Comparison of ENCODE assay signal across 21 cellular contexts in the genomic region with DNA sequence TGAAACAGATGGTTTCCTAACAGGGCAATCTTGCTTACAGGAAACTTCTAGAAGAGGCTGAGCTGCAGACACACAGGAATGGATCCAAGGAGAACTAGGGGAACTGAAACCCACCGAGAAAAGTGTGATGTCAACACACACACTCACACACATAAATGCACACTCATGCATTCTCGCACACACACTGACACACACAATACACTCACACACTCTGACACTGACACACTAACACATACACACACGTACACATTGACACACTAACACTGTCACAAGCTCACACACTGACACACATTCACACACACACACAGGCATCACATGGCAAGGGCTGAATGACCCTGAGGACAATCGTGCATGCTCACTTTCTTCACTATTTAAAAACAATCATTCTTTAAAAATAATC.
DNase-seq lines count a peak whose midpoint lies in the region; ATAC-seq, FAIRE-seq and TF ChIP-seq lines count a peak whose summit lies in the region.
"Had no signal": no experiment of that assay in that cellular context is flagged by ENCODE, and none has a peak within 500 bp of the region (broad histone marks: within the 10 kb centered on the region; RNA-seq: fewer than 3 reads in every experiment).

No MANE protein-coding gene starts in this region.

- H3K4me1 Mint-ChIP-seq in neural crest cell (peaks cover 8% of the 10 kb centered on the region), endothelial cell (ENCODE audit: unreplicated experiment) (no peaks in the 10 kb centered on the region)
- H3K4me1 Mint-ChIP-seq: CD4-positive, CD25-positive, alpha-beta regulatory T cell; CD8-positive, alpha-beta memory T cell had no signal

- no peak for TF ChIP-seq EP300 in K562 (IDR thresholded peaks at IDR 0.05; ENCODE audit: low read length)

- H3K4me2 ChIP-seq in BLaER1 treated with 17β-estradiol and CSF1 and Interleukin-3, amounts not matched to agents 10 nM and 100 nM: peak overlapping the region in 6 of 11 experiments; percentile 33 to 70 (median 50); a peak in 13 of 22 replicates
- no peak overlapping the region for H3K4me2 ChIP-seq in K562 (ENCODE audit: insufficient read depth, low read length)

- H3K4me3 Mint-ChIP-seq in neural crest cell: no peak overlapping the region
- H3K4me3 Mint-ChIP-seq in endothelial cell (ENCODE audit: unreplicated experiment): no peak overlapping the region
- H3K4me3 Mint-ChIP-seq: CD4-positive, CD25-positive, alpha-beta regulatory T cell; CD8-positive, alpha-beta memory T cell had no signal

- TF ChIP-seq POLR2A in K562 (conservative IDR thresholded peaks at IDR 0.05): no peak

- no peak for TF ChIP-seq RAD21 in K562 (CRISPR knock-in tag; conservative IDR thresholded peaks at IDR 0.05 in 1 of 2, IDR thresholded peaks at IDR 0.05 in 1 of 2)

- H3K9ac ChIP-seq in BLaER1 treated with 17β-estradiol and CSF1 and Interleukin-3, amounts not matched to agents 10 nM and 100 nM: no peak overlapping the region
- no peak overlapping the region for H3K9ac ChIP-seq in K562 (ENCODE audit: insufficient read depth in 1 of 2, low read depth in 2 of 2, low read length in 2 of 2)
- H3K9ac ChIP-seq: GM23248 had no signal

- H3K36me3 Mint-ChIP-seq in neural crest cell (ENCODE audit: low read depth) (no peaks in the 10 kb centered on the region), endothelial cell (ENCODE audit: low read depth, unreplicated experiment) (peaks cover 4% of the 10 kb centered on the region)
- H3K36me3 Mint-ChIP-seq: CD4-positive, CD25-positive, alpha-beta regulatory T cell; CD8-positive, alpha-beta memory T cell had no signal

- H3K4me3 ChIP-seq in BLaER1 treated with 17β-estradiol and CSF1 and Interleukin-3, amounts not matched to agents 10 nM and 100 nM: no peak overlapping the region
- H3K4me3 ChIP-seq in K562 (no peak overlapping the region), tibial artery (no peak overlapping the region)
- H3K4me3 ChIP-seq: GM23248 had no signal

- H3K36me3 ChIP-seq in BLaER1 treated with 17β-estradiol and CSF1 and Interleukin-3, amounts not matched to agents 10 nM and 100 nM: no peaks in the 10 kb centered on the region
- H3K36me3 ChIP-seq in K562 (ENCODE audit: control insufficient read depth, insufficient read depth, low read length) (no peaks in the 10 kb centered on the region), tibial artery (no peaks in the 10 kb centered on the region)

- no TSS peak for BruUV-seq in K562 (replicated peaks; lab: Mats Ljungman, UMichigan)

- no peak overlapping the region for H2AFZ ChIP-seq in K562 (ENCODE audit: low read depth, low read length)
- H2AFZ ChIP-seq: GM23248 had no signal

- no peaks in the 10 kb centered on the region for H3K9me1 ChIP-seq in K562 (ENCODE audit: control insufficient read depth, insufficient read depth, low read length)

- no peaks in the 10 kb centered on the region for H3K27me3 ChIP-seq in BLaER1 treated with 17β-estradiol and CSF1 and Interleukin-3, amounts not matched to agents 10 nM and 100 nM
- H3K27me3 ChIP-seq in K562 (ENCODE audit: control insufficient read depth in 2 of 2, insufficient read depth in 2 of 2, low read length in 2 of 2) (peaks cover 7 to 49% of the 10 kb centered on the region in 2 experiments; a peak in 4 of 5 replicates), tibial artery (peaks cover 0 to 29% of the 10 kb centered on the region in 2 donors)

- no peak for TF ChIP-seq CTCF in K562 (IDR thresholded peaks at IDR 0.05 in 2 of 3, conservative IDR thresholded peaks at IDR 0.05 in 1 of 3; ENCODE audit: insufficient read depth in 2 of 3, low read depth in 1 of 3, low read length in 3 of 3)
- no peak for TF ChIP-seq CTCF in neural crest cell (conservative IDR thresholded peaks at IDR 0.05)
- no peak for TF ChIP-seq CTCF in tibial artery (IDR thresholded peaks at IDR 0.05)
- TF ChIP-seq CTCF in endothelial cell (IDR thresholded peaks at IDR 0.05; ENCODE audit: unreplicated experiment): no peak

- POLR2A ChIA-PET in K562 (lab: Yijun Ruan, JAX): no interaction called here

- H4K20me1 ChIP-seq in BLaER1 treated with 17β-estradiol and CSF1 and Interleukin-3, amounts not matched to agents 10 nM and 100 nM: peaks cover 0 to 24% (median 0%) of the 10 kb centered on the region in 11 experiments; a peak in 3 of 22 replicates
- H4K20me1 ChIP-seq in K562 (replicated peaks; ENCODE audit: control insufficient read depth, insufficient read depth, low read length): peaks cover 26% of the 10 kb centered on the region

- WGBS in K562 (ENCODE audit: insufficient coverage, low coverage, missing lambda C conversion rate): 0% methylated on average over 4 of the region's 4 CpGs

- in situ Hi-C loops in K562 (cut with MboI): no loop called here

- intact Hi-C loops in K562 (cut with micrococcal nuclease): no loop called here
- intact Hi-C loops in tibial artery (cut with DNase I; ENCODE audit: low total_unique reads): no loop called here

- peaks cover 0 to 17% (median 5%) of the 10 kb centered on the region in 10 experiments; a peak in 13 of 20 replicates for H3K4me1 ChIP-seq in BLaER1 treated with 17β-estradiol and CSF1 and Interleukin-3, amounts not matched to agents 10 nM and 100 nM
- H3K4me1 ChIP-seq in K562 (replicated peaks in 1 of 2; ENCODE audit: control insufficient read depth in 2 of 2, insufficient read depth in 2 of 2, low read length in 2 of 2) (peaks cover 0 to 4% of the 10 kb centered on the region in 2 experiments; a peak in 1 of 5 replicates), tibial artery (no peaks in the 10 kb centered on the region)

- H3K79me2 ChIP-seq in K562 (ENCODE audit: control insufficient read depth, insufficient read depth, low read length): no peaks in the 10 kb centered on the region

- H3K27me3 Mint-ChIP-seq in neural crest cell (ENCODE audit: low read depth) (peaks cover 11% of the 10 kb centered on the region), endothelial cell (ENCODE audit: unreplicated experiment) (peaks cover 5% of the 10 kb centered on the region)
- H3K27me3 Mint-ChIP-seq: CD4-positive, CD25-positive, alpha-beta regulatory T cell had no signal

- ATAC-seq in K562 (no peak), GM21723 (IDR thresholded peaks at IDR 0.05; ENCODE audit: unreplicated experiment) (no peak)
- ATAC-seq: HCT116 had no signal

- peaks cover 0 to 30% (median 14%) of the 10 kb centered on the region in 11 experiments; a peak in 13 of 22 replicates for H3K9me3 ChIP-seq in BLaER1 treated with 17β-estradiol and CSF1 and Interleukin-3, amounts not matched to agents 10 nM and 100 nM (replicated peaks in 1 of 11)
- H3K9me3 ChIP-seq in K562 (replicated peaks; ENCODE audit: control insufficient read depth, insufficient read depth, low read depth, low read length) (peaks cover 3% of the 10 kb centered on the region; the same call in 1 of the 2 replicates), tibial artery (no peaks in the 10 kb centered on the region)

- no peaks in the 10 kb centered on the region for H3K9me3 Mint-ChIP-seq in neural crest cell
- no peaks in the 10 kb centered on the region for H3K9me3 Mint-ChIP-seq in endothelial cell (ENCODE audit: unreplicated experiment)
- H3K9me3 Mint-ChIP-seq: CD4-positive, CD25-positive, alpha-beta regulatory T cell had no signal

- CTCF ChIA-PET in K562 (lab: Yijun Ruan, JAX; ENCODE audit: low intra/inter-chr PET ratio): no interaction called here

- no peak for DNase-seq in HTR-8/SVneo (ENCODE audit: insufficient read length, low spot score)
- DNase-seq in K562 (ENCODE audit: extremely low read depth in 1 of 4, low spot score in 3 of 4): no peak
- no peak for DNase-seq in neural crest cell (ENCODE audit: low read depth, low spot score)
- no peak for DNase-seq in HT-29 (ENCODE audit: low spot score)
- DNase-seq in tibial artery: no peak
- DNase-seq in endothelial cell (ENCODE audit: low spot score): no peak
- DNase-seq: 8988T; C1 segment of cervical spinal cord; CD4-positive, CD25-positive, alpha-beta regulatory T cell; CD8-positive, alpha-beta memory T cell; COR-L47; DMS 273 treated with DMSO at 0.1 percent for 48 hours; DND-41; EL; GM23248 had no signal

- H3K27ac Mint-ChIP-seq in neural crest cell (ENCODE audit: unreplicated experiment): peak overlapping the region; percentile 1
- H3K27ac Mint-ChIP-seq in endothelial cell (ENCODE audit: unreplicated experiment): no peak overlapping the region
- H3K27ac Mint-ChIP-seq: CD4-positive, CD25-positive, alpha-beta regulatory T cell; CD8-positive, alpha-beta memory T cell had no signal

- FAIRE-seq in HTR-8/SVneo (lab: Jason Lieb, UNC) (peak; percentile 80), K562 (lab: Jason Lieb, UNC) (no peak)
- FAIRE-seq: GM12892, GM19239, H54 had no signal

- H3K27ac ChIP-seq in BLaER1 treated with 17β-estradiol and CSF1 and Interleukin-3, amounts not matched to agents 10 nM and 100 nM: no peak overlapping the region
- H3K27ac ChIP-seq in K562 (ENCODE audit: extremely low read depth, low read depth, low read length) (no peak overlapping the region), tibial artery (no peak overlapping the region)
- H3K27ac ChIP-seq: GM23248 had no signal

TF ChIP-seq in K562, 482 proteins besides CTCF, POLR2A, EP300 and RAD21:
- TF ChIP-seq ZNF316 (IDR thresholded peaks at IDR 0.05) (peak; percentile 42; the same call in 1 of the 2 replicates), ZNF143 (CRISPR knock-in tag; IDR thresholded peaks at IDR 0.05) (no peak)
